31 cellular contexts compared by ENCODE assay signal in genomic region chr21:33522297-33522696, GRCh38.
"Had no signal": no experiment of that assay in that cellular context is flagged by ENCODE, and none has a peak within 500 bp of the region (broad histone marks: within the 10 kb centered on the region; RNA-seq: fewer than 3 reads in every experiment).

No MANE protein-coding gene starts in this region.

- H3K27ac ChIP-seq: brain microvascular endothelial cell, SJCRH30 had no signal

- H3K27me3 Mint-ChIP-seq: activated CD4-positive, alpha-beta T cell treated with anti-CD3 and anti-CD28 coated beads for 36 hours; activated CD4-positive, alpha-beta T cell treated with anti-CD3 and anti-CD28 coated beads, Interleukin-2, amount 10 ng/mL, durations not matched to agents 7 days and 5 days; activated naive CD8-positive, alpha-beta T cell treated with anti-CD3 and anti-CD28 coated beads for 36 hours; central memory CD8-positive, alpha-beta T cell had no signal

- H3K4me3 ChIP-seq: MG63, SJCRH30 had no signal

- H3K4me2 ChIP-seq: SK-N-SH had no signal

- ATAC-seq: activated CD4-positive, alpha-beta T cell treated with anti-CD3 and anti-CD28 coated beads for 36 hours; activated CD4-positive, CD25-positive, alpha-beta regulatory T cell treated with anti-CD3 and anti-CD28 coated beads, Interleukin-2, amount 50 U/mL, for 24 hours; activated CD8-positive, alpha-beta T cell treated with anti-CD3 and anti-CD28 coated beads, Interleukin-2, amount 10 ng/mL, durations not matched to agents 7 days and 5 days; Panc1 had no signal

- H3K9ac ChIP-seq: SK-N-SH had no signal

- H3K9me2 ChIP-seq: SK-N-SH had no signal

- H3K9me3 ChIP-seq: MG63, SJCRH30, SK-N-SH had no signal

- H3K27me3 ChIP-seq: brain microvascular endothelial cell, MG63, SJCRH30 had no signal

- FAIRE-seq: TTC549 had no signal

- H3K27ac Mint-ChIP-seq: activated CD4-positive, alpha-beta T cell treated with anti-CD3 and anti-CD28 coated beads for 36 hours; activated CD4-positive, alpha-beta T cell treated with anti-CD3 and anti-CD28 coated beads, Interleukin-2, amount 10 ng/mL, durations not matched to agents 7 days and 5 days; activated CD8-positive, alpha-beta T cell treated with anti-CD3 and anti-CD28 coated beads, Interleukin-2, amount 10 ng/mL, durations not matched to agents 7 days and 5 days; T-helper 1 cell treated with Interleukin-12 subunit alpha and Interleukin-12 subunit beta and Interleukin-4 antibody, amounts not matched to agents 30 μg/mL and 1 μg/mL, for 36 hours; T-helper 2 cell treated with Interferon-gamma antibody and Interleukin-4, amounts not matched to agents 5 μg/mL and 100 μg/mL, for 36 hours had no signal

- H3K4me3 Mint-ChIP-seq: activated CD4-positive, alpha-beta T cell treated with anti-CD3 and anti-CD28 coated beads for 36 hours; activated CD4-positive, alpha-beta T cell treated with anti-CD3 and anti-CD28 coated beads, Interleukin-2, amount 10 ng/mL, durations not matched to agents 7 days and 5 days; activated CD8-positive, alpha-beta T cell treated with anti-CD3 and anti-CD28 coated beads, Interleukin-2, amount 10 ng/mL, durations not matched to agents 7 days and 5 days; activated naive CD8-positive, alpha-beta T cell treated with anti-CD3 and anti-CD28 coated beads for 36 hours; central memory CD8-positive, alpha-beta T cell; T-helper 1 cell treated with Interleukin-12 subunit alpha and Interleukin-12 subunit beta and Interleukin-4 antibody, amounts not matched to agents 30 μg/mL and 1 μg/mL, for 36 hours; T-helper 2 cell treated with Interferon-gamma antibody and Interleukin-4, amounts not matched to agents 5 μg/mL and 100 μg/mL, for 36 hours had no signal

- H3K9me3 Mint-ChIP-seq: activated CD4-positive, alpha-beta T cell treated with anti-CD3 and anti-CD28 coated beads, Interleukin-2, amount 10 ng/mL, durations not matched to agents 7 days and 5 days; activated naive CD8-positive, alpha-beta T cell treated with anti-CD3 and anti-CD28 coated beads for 36 hours; central memory CD8-positive, alpha-beta T cell; T-helper 1 cell treated with Interleukin-12 subunit alpha and Interleukin-12 subunit beta and Interleukin-4 antibody, amounts not matched to agents 30 μg/mL and 1 μg/mL, for 36 hours; T-helper 2 cell treated with Interferon-gamma antibody and Interleukin-4, amounts not matched to agents 5 μg/mL and 100 μg/mL, for 36 hours had no signal

- H3K4me1 Mint-ChIP-seq: activated CD4-positive, alpha-beta T cell treated with anti-CD3 and anti-CD28 coated beads for 36 hours; activated CD4-positive, alpha-beta T cell treated with anti-CD3 and anti-CD28 coated beads, Interleukin-2, amount 10 ng/mL, durations not matched to agents 7 days and 5 days; activated naive CD8-positive, alpha-beta T cell treated with anti-CD3 and anti-CD28 coated beads for 36 hours; central memory CD8-positive, alpha-beta T cell had no signal

- DNase-seq: activated CD4-positive, alpha-beta T cell treated with anti-CD3 and anti-CD28 coated beads for 36 hours; activated CD4-positive, alpha-beta T cell treated with anti-CD3 and anti-CD28 coated beads, Interleukin-2, amount 10 ng/mL, durations not matched to agents 7 days and 5 days; activated CD4-positive, alpha-beta T cell treated with anti-CD3 and anti-CD28 coated beads, Interleukin-2, amount 50 U/mL, for 48 hours; activated CD8-positive, alpha-beta memory T cell treated with anti-CD3 and anti-CD28 coated beads, Interleukin-2, amount 50 U/mL, for 4 hours; activated CD8-positive, alpha-beta T cell treated with anti-CD3 and anti-CD28 coated beads, Interleukin-2, amount 10 ng/mL, durations not matched to agents 7 days and 5 days; activated effector memory CD4-positive, alpha-beta T cell treated with Interleukin-2 at 50 U/mL for 16 hours; activated naive CD4-positive, alpha-beta T cell treated with anti-CD3 and anti-CD28 coated beads, Interleukin-2, amount 50 U/mL, for 16 hours; activated naive CD8-positive, alpha-beta T cell treated with anti-CD3 and anti-CD28 coated beads for 36 hours; activated T-cell treated with anti-CD3 and anti-CD28 coated beads, Interleukin-2, amount 50 U/mL, for 48 hours; amniotic stem cell; aorta; brain microvascular endothelial cell; Kasumi-1; MG63; NCI-H1048; NCI-H1105 treated with DMSO at 0.1 percent for 48 hours; NCI-H1436; NCI-H1694; NCI-H1930; NCI-H2081 treated with DMSO at 0.1 percent for 48 hours; NCI-H226; NCI-H524 treated with DMSO at 0.1 percent for 48 hours; SHP77; SJCRH30; SK-N-SH had no signal

- H3K4me1 ChIP-seq: SJCRH30 had no signal
